ENCODE assay signal across 22 cellular contexts in the genomic region with DNA sequence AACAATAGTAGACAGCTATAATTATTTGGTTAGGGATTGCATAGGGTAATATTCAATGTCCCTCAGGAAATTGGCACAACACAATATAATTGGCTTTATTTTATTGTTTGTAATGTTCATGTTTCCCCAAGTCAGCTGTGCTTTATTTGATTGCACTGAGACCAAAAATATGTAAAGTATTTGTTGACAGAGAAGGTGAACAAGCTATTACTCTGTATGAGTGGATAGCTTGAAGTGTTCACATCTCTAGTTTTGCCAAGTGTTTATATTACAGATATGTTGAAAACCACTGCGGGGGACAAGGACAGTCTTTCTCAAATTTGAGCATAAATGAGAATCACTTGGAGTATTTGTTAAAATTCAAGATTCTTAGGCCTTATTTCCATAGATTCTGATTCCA.
"Had no signal": no experiment of that assay in that cellular context is flagged by ENCODE, and none has a peak within 500 bp of the region (broad histone marks: within the 10 kb centered on the region; RNA-seq: fewer than 3 reads in every experiment).

No MANE protein-coding gene starts in this region.

- H3K4me3 Mint-ChIP-seq: activated T-cell treated with anti-CD3 and anti-CD28 coated beads, Interleukin-2, amount 50 U/mL, for 24 hours; activated T-helper 17 cell treated with anti-CD3 and anti-CD28 coated beads, Interleukin-2, amount 50 U/mL, for 72 hours; brain; effector memory CD8-positive, alpha-beta T cell; naive thymus-derived CD4-positive, alpha-beta T cell had no signal

- H3K4me1 Mint-ChIP-seq: activated T-helper 17 cell treated with anti-CD3 and anti-CD28 coated beads, Interleukin-2, amount 50 U/mL, for 72 hours; naive thymus-derived CD4-positive, alpha-beta T cell had no signal

- H3K36me3 Mint-ChIP-seq: activated naive CD4-positive, alpha-beta T cell treated with anti-CD3 and anti-CD28 coated beads, Interleukin-2, amount 50 U/mL, for 72 hours; naive thymus-derived CD4-positive, alpha-beta T cell had no signal

- DNase-seq: activated CD4-positive, alpha-beta T cell treated with anti-CD3 and anti-CD28 coated beads for 1 hour; activated CD8-positive, alpha-beta memory T cell treated with anti-CD3 and anti-CD28 coated beads for 24 hours; activated CD8-positive, alpha-beta memory T cell treated with anti-CD3 and anti-CD28 coated beads, Interleukin-2, amount 50 U/mL, for 4 hours; activated T-cell treated with anti-CD3 and anti-CD28 coated beads, Interleukin-2, amount 50 U/mL, for 24 hours; aorta; dorsolateral prefrontal cortex; effector memory CD8-positive, alpha-beta T cell; heart left ventricle; left colon; lower lobe of right lung; naive thymus-derived CD4-positive, alpha-beta T cell; retina; sigmoid colon; spleen; stimulated activated CD4-positive, alpha-beta T cell treated with anti-CD3 and anti-CD28 coated beads, Interleukin-4, amount 100 ng/mL, for 1 hour; stimulated activated naive CD4-positive, alpha-beta T cell treated with Interleukin-2 at 50 U/mL for 16 hours; T-helper 9 cell had no signal

- H3K4me3 ChIP-seq: dorsolateral prefrontal cortex, heart left ventricle, lower lobe of right lung, sigmoid colon, spleen had no signal

- H3K4me1 ChIP-seq: sigmoid colon had no signal

- H3K27me3 ChIP-seq: dorsolateral prefrontal cortex, heart left ventricle, sigmoid colon, spleen had no signal

- H3K27ac Mint-ChIP-seq: activated naive CD4-positive, alpha-beta T cell treated with anti-CD3 and anti-CD28 coated beads, Interleukin-2, amount 50 U/mL, for 72 hours; activated T-cell treated with anti-CD3 and anti-CD28 coated beads, Interleukin-2, amount 50 U/mL, for 24 hours; activated T-helper 17 cell treated with anti-CD3 and anti-CD28 coated beads, Interleukin-2, amount 50 U/mL, for 72 hours; effector memory CD8-positive, alpha-beta T cell; naive thymus-derived CD4-positive, alpha-beta T cell; progenitor cell of endocrine pancreas had no signal

- H3K9me3 ChIP-seq: lower lobe of right lung, sigmoid colon had no signal

- H3K27me3 Mint-ChIP-seq: activated T-cell treated with anti-CD3 and anti-CD28 coated beads, Interleukin-2, amount 50 U/mL, for 24 hours; brain; effector memory CD8-positive, alpha-beta T cell; progenitor cell of endocrine pancreas had no signal

- H3K9me3 Mint-ChIP-seq: activated T-cell treated with anti-CD3 and anti-CD28 coated beads, Interleukin-2, amount 50 U/mL, for 24 hours; activated T-helper 17 cell treated with anti-CD3 and anti-CD28 coated beads, Interleukin-2, amount 50 U/mL, for 72 hours; brain had no signal

- H3K27ac ChIP-seq: epithelial cell of prostate, lower lobe of right lung had no signal

- H3K36me3 ChIP-seq: heart left ventricle, lower lobe of right lung, sigmoid colon, spleen had no signal
